Comparison of ENCODE assay signal across 8 cellular contexts in genomic region chr1:179230251-179230650, GRCh38. TPM values are rescaled to one million over a fixed set of nuclear protein-coding genes. Genes with fewer than 3 reads are reported as not detected.
DNase-seq lines count a peak whose midpoint lies in the region; ATAC-seq and TF ChIP-seq lines count a peak whose summit lies in the region.

No MANE protein-coding gene starts in this region.

- H3K27ac Mint-ChIP-seq in activated CD4-positive, alpha-beta T cell treated with anti-CD3 and anti-CD28 coated beads for 36 hours, result peak overlapping the region; percentile 84
- peak overlapping the region; percentile 80 to 93 for H3K27ac Mint-ChIP-seq in T-cell
- peak overlapping the region in 1 of 2 donors; percentile 97 for H3K27ac Mint-ChIP-seq in stimulated activated naive CD8-positive, alpha-beta T cell treated with anti-CD3 and anti-CD28 coated beads, Interleukin-15, amount 100 ng/mL, for 72 hours

- H3K36me3 ChIP-seq in gastroesophageal sphincter, result no peaks in the 10 kb centered on the region

- 29 to 44% methylated on average over 5 of the region's 5 CpGs for WGBS in gastroesophageal sphincter (ENCODE audit: low coverage in 1 of 2), 2 donors

- peak; percentile 50 for ATAC-seq in activated CD4-positive, alpha-beta T cell treated with anti-CD3 and anti-CD28 coated beads for 36 hours
- ATAC-seq in T-cell (replicated peaks in 1 of 4) (peak in 1 of 4 experiments; percentile 7), gastroesophageal sphincter (no peak), GM18505 (IDR thresholded peaks at IDR 0.05; ENCODE audit: unreplicated experiment) (no peak)
- no peak for ATAC-seq in stimulated activated naive CD8-positive, alpha-beta T cell treated with anti-CD3 and anti-CD28 coated beads, Interleukin-15, amount 100 ng/mL, for 72 hours

- peak overlapping the region in 3 of 4 donors; percentile 83 to 89 (median 87) for H3K27ac ChIP-seq in gastroesophageal sphincter

- no peaks in the 10 kb centered on the region for H3K27me3 Mint-ChIP-seq in activated CD4-positive, alpha-beta T cell treated with anti-CD3 and anti-CD28 coated beads for 36 hours
- no peaks in the 10 kb centered on the region for H3K27me3 Mint-ChIP-seq in T-cell
- no peaks in the 10 kb centered on the region for H3K27me3 Mint-ChIP-seq in stimulated activated naive CD8-positive, alpha-beta T cell treated with anti-CD3 and anti-CD28 coated beads, Interleukin-15, amount 100 ng/mL, for 72 hours

- no peak for DNase-seq in activated CD4-positive, alpha-beta T cell treated with anti-CD3 and anti-CD28 coated beads for 36 hours
- no peak for DNase-seq in activated CD4-positive, alpha-beta T cell treated with anti-CD3 and anti-CD28 coated beads for 4 hours
- DNase-seq in T-cell, result no peak
- DNase-seq in stimulated activated naive CD8-positive, alpha-beta T cell treated with anti-CD3 and anti-CD28 coated beads, Interleukin-15, amount 100 ng/mL, for 72 hours, result no peak
- DNase-seq in germinal center (ENCODE audit: low spot score), result no peak
- no peak for DNase-seq in activated effector memory CD4-positive, alpha-beta T cell treated with Interleukin-2 at 50 U/mL for 16 hours

- intact Hi-C loops in activated CD4-positive, alpha-beta T cell treated with anti-CD3 and anti-CD28 coated beads for 36 hours (cut with DNase I, micrococcal nuclease), result loop anchor here in 1 of 2 experiments (1.0 kb wide), 1 partner anchor 63 kb away; the partner anchor contains the start of gene SOAT1

- peak overlapping the region; percentile 86 for H3K4me3 Mint-ChIP-seq in activated CD4-positive, alpha-beta T cell treated with anti-CD3 and anti-CD28 coated beads for 36 hours
- H3K4me3 Mint-ChIP-seq in T-cell, result peak overlapping the region; percentile 89 to 93 (median 91)
- peak overlapping the region; percentile 91 to 98 for H3K4me3 Mint-ChIP-seq in stimulated activated naive CD8-positive, alpha-beta T cell treated with anti-CD3 and anti-CD28 coated beads, Interleukin-15, amount 100 ng/mL, for 72 hours

- CTCF ChIA-PET in activated CD4-positive, alpha-beta T cell treated with anti-CD3 and anti-CD28 coated beads for 36 hours (lab: Charles Lee), result interaction anchor here (1.4 kb wide), 1 partner anchor 64 kb away, joined by 3 read pairs; the partner anchor contains the start of gene SOAT1
- CTCF ChIA-PET in T-cell (lab: Charles Lee), result interaction anchor here in 1 of 2 donors (0.5 to 0.6 kb wide), 2 partner anchors 15 to 916 kb away, joined by 3 to 4 read pairs; no protein-coding TSS in a partner anchor

- TF ChIP-seq CTCF in gastroesophageal sphincter (IDR thresholded peaks at IDR 0.05), result no peak

- POLR2A ChIA-PET in activated CD4-positive, alpha-beta T cell treated with anti-CD3 and anti-CD28 coated beads for 36 hours (lab: Charles Lee), result interaction anchor here (0.6 kb wide), 1 partner anchor 64 kb away, joined by 3 read pairs; no protein-coding TSS in a partner anchor
- POLR2A ChIA-PET in T-cell (lab: Charles Lee), result no interaction called here

- no peaks in the 10 kb centered on the region for H3K27me3 ChIP-seq in gastroesophageal sphincter

- no peak for TF ChIP-seq EP300 in gastroesophageal sphincter (IDR thresholded peaks at IDR 0.05)

- peaks cover 36% of the 10 kb centered on the region for H3K4me1 Mint-ChIP-seq in activated CD4-positive, alpha-beta T cell treated with anti-CD3 and anti-CD28 coated beads for 36 hours
- H3K4me1 Mint-ChIP-seq in T-cell, result peaks cover 35 to 40% (median 37%) of the 10 kb centered on the region in 3 donors
- peaks cover 39% of the 10 kb centered on the region for H3K4me1 Mint-ChIP-seq in stimulated activated naive CD8-positive, alpha-beta T cell treated with anti-CD3 and anti-CD28 coated beads, Interleukin-15, amount 100 ng/mL, for 72 hours

- no peaks in the 10 kb centered on the region for H3K9me3 Mint-ChIP-seq in activated CD4-positive, alpha-beta T cell treated with anti-CD3 and anti-CD28 coated beads for 36 hours (ENCODE audit: low read depth)
- no peaks in the 10 kb centered on the region for H3K9me3 Mint-ChIP-seq in T-cell
- no peaks in the 10 kb centered on the region for H3K9me3 Mint-ChIP-seq in stimulated activated naive CD8-positive, alpha-beta T cell treated with anti-CD3 and anti-CD28 coated beads, Interleukin-15, amount 100 ng/mL, for 72 hours

- H3K4me3 ChIP-seq in gastroesophageal sphincter, result peak overlapping the region; percentile 89 to 100

- no peak for TF ChIP-seq POLR2A in gastroesophageal sphincter (IDR thresholded peaks at IDR 0.05)
- TF ChIP-seq POLR2A in GM18505 (IDR thresholded peaks at IDR 0.05; ENCODE audit: borderline replicate concordance, extremely low read depth, insufficient read depth, insufficient read length), result no peak

- no peaks in the 10 kb centered on the region for H3K9me3 ChIP-seq in gastroesophageal sphincter

- H3K4me1 ChIP-seq in gastroesophageal sphincter, result peaks cover 0 to 35% (median 12%) of the 10 kb centered on the region in 3 donors

- H3K36me3 Mint-ChIP-seq in activated CD4-positive, alpha-beta T cell treated with anti-CD3 and anti-CD28 coated beads for 36 hours (ENCODE audit: low read depth), result peaks cover 8% of the 10 kb centered on the region
- H3K36me3 Mint-ChIP-seq in T-cell, result peaks cover 4% of the 10 kb centered on the region

RNA-seq across cellular contexts. Expression of gene ABL2, which starts 0.8 kb away (rescaled TPM):
- total RNA-seq in activated CD4-positive, alpha-beta T cell treated with anti-CD3 and anti-CD28 coated beads for 36 hours, result 1 to 10 TPM; 6.6 to 8.4 TPM
- total RNA-seq in T-cell (10 to 100 TPM; 14.9 to 20.0 (median 15.9) TPM), gastroesophageal sphincter (10 to 100 TPM; 11.8 to 22.2 (median 17.2) TPM)
